ENCODE assay signal across 8 cellular contexts in the genomic region with DNA sequence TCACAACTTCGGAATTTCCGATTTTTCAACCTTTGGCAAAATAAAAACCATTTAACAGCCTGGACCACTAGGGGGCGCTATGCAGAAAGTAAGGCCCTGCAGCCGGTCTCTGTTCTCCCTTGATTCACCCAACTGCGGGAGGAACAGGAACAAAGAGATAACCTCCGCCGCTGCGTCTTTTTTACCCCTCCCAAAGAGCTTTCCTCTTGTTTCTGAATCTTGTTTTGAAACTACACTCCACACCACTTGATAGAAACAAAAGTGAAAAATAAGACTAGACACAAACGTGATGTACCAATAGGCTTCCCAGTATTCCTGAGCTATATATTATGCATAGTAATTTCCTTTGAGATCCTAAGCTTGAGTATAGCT.
DNase-seq lines count a peak whose midpoint lies in the region; ATAC-seq and TF ChIP-seq lines count a peak whose summit lies in the region.

No MANE protein-coding gene starts in this region.

- TF ChIP-seq CTCF in AG04450 (IDR thresholded peaks at IDR 0.05; ENCODE audit: low read depth, low read length), result peak; percentile 79
- peak; percentile 63 for TF ChIP-seq CTCF in GM20000 (IDR thresholded peaks at IDR 0.05; ENCODE audit: extremely low read depth, missing control alignments)
- peak; percentile 95 for TF ChIP-seq CTCF in WTC11 (IDR thresholded peaks at IDR 0.05)

- H3K9me3 ChIP-seq in AG04450 (ENCODE audit: control insufficient read depth, insufficient read depth, low read length), result no peaks in the 10 kb centered on the region

- DNase-seq in AG04450 (ENCODE audit: low read depth, low spot score) (peak; percentile 16), GM20000 (ENCODE audit: low spot score) (peak; percentile 41), NCI-H2227 treated with DMSO at 0.1 percent for 48 hours (lab: John Stamatoyannopoulos, UW) (peak; percentile 86), WTC11 (ENCODE audit: low spot score) (peak; percentile 80), caudate nucleus (lab: John Stamatoyannopoulos, UW) (peak in 41 of 61 donors; percentile 0 to 66 (median 21)), left colon (peak; percentile 59 to 84), cerebellar nuclear complex (lab: John Stamatoyannopoulos, UW) (no peak)
- peak; percentile 79 to 81 for DNase-seq in stimulated activated CD4-positive, alpha-beta T cell treated with anti-CD3 and anti-CD28 coated beads, Interleukin-2, amount 100 ng/mL, for 48 hours

- H3K27me3 ChIP-seq in AG04450 (ENCODE audit: control insufficient read depth, insufficient read depth, low read length), result peaks cover 4% of the 10 kb centered on the region

- intact Hi-C loops in left colon (cut with DNase I, micrococcal nuclease), result loop anchor here in 1 of 2 donors (10.0 kb wide), 2 partner anchors 306 to 406 kb away; a partner anchor contains a TSS

- H3K4me3 ChIP-seq in AG04450 (ENCODE audit: low read depth, low read length), result no peak overlapping the region

- no peak overlapping the region for H3K27ac ChIP-seq in AG04450 (ENCODE audit: low read depth, low read length)
- no peak overlapping the region for H3K27ac ChIP-seq in caudate nucleus (ENCODE audit: low read depth, low read length)

- POLR2A ChIA-PET in AG04450 (lab: Yijun Ruan, JAX), result no interaction called here
- POLR2A ChIA-PET in WTC11 (lab: Charles Lee), result interaction anchor here (1.0 kb wide), 1 partner anchor 405 kb away, joined by 3 read pairs; no protein-coding TSS in a partner anchor

- peaks cover 18% of the 10 kb centered on the region for H3K4me1 Mint-ChIP-seq in WTC11

- H3K27me3 Mint-ChIP-seq in WTC11 (ENCODE audit: low read depth), result no peaks in the 10 kb centered on the region; the same call in 1 of the 2 replicates

- ATAC-seq in WTC11 (peak; percentile 73), left colon (peak; percentile 71)

- CTCF ChIA-PET in AG04450 (lab: Charles Lee), result interaction anchor here (0.6 to 6.5 kb wide), 62 partner anchors 10 to 1081 kb away, joined by 3 to 160 read pairs (median 4); a partner anchor contains a TSS
- CTCF ChIA-PET in WTC11 (lab: Charles Lee), result interaction anchor here (0.6 to 4.6 kb wide), 49 partner anchors 9 to 426 kb away, joined by 3 to 76 read pairs (median 4); a partner anchor contains a TSS

- H3K36me3 Mint-ChIP-seq in WTC11, result no peaks in the 10 kb centered on the region

- no peak overlapping the region for H3K27ac Mint-ChIP-seq in WTC11

- no peaks in the 10 kb centered on the region for H3K9me3 Mint-ChIP-seq in WTC11

- H3K4me3 Mint-ChIP-seq in WTC11, result peak overlapping the region; percentile 40; the same call in 1 of the 2 replicates

TF ChIP-seq in WTC11, 78 proteins besides CTCF, POLR2A, EP300 and RAD21:
- TF ChIP-seq, protein P1, sequence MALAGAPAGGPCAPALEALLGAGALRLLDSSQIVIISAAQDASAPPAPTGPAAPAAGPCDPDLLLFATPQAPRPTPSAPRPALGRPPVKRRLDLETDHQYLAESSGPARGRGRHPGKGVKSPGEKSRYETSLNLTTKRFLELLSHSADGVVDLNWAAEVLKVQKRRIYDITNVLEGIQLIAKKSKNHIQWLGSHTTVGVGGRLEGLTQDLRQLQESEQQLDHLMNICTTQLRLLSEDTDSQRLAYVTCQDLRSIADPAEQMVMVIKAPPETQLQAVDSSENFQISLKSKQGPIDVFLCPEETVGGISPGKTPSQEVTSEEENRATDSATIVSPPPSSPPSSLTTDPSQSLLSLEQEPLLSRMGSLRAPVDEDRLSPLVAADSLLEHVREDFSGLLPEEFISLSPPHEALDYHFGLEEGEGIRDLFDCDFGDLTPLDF (CRISPR knock-in tag; IDR thresholded peaks at IDR 0.05), result no peak
- TF ChIP-seq FOXJ3 (CRISPR knock-in tag; IDR thresholded peaks at IDR 0.05; ENCODE audit: borderline replicate concordance), result no peak
- no peak for TF ChIP-seq SP1 (CRISPR knock-in tag; conservative IDR thresholded peaks at IDR 0.05)
- TF ChIP-seq, protein P2, sequence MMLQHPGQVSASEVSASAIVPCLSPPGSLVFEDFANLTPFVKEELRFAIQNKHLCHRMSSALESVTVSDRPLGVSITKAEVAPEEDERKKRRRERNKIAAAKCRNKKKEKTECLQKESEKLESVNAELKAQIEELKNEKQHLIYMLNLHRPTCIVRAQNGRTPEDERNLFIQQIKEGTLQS (CRISPR knock-in tag; conservative IDR thresholded peaks at IDR 0.05), result no peak
- TF ChIP-seq, protein P3, sequence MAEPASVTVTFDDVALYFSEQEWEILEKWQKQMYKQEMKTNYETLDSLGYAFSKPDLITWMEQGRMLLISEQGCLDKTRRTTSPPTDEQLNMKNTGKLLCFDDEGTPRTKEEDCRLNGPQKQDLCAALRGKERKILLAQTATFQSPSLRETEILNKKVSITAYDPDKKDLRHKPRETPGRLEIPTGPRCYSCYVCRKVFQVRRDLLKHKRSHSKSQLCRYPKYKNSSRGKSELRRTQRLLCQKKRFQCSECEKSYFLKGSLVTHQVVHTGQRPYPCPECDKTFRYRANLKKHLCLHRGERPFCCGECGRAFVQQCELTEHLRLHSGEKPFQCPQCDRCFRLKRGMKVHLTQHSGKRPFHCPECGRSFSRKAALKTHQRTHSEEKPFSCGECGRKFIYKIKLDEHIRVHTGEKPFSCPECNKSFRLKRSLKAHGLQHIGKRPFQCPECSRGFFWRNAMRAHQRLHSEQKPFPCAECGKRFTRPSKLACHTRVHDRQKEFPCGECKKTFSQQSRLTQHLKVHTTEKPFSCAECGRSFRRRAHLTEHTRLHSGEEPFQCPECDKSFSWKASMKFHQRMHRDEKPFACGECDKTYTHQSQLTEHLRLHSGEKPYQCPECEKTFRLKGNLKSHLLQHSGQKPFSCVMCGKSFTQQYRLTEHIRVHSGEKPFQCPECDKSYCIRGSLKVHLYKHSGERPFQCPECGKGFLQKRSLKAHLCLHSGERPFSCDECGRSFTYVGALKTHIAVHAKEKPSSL (CRISPR knock-in tag; conservative IDR thresholded peaks at IDR 0.05), result no peak
- no peak for TF ChIP-seq NR2C2 (CRISPR knock-in tag; IDR thresholded peaks at IDR 0.05)
- TF ChIP-seq ZNF396 (CRISPR knock-in tag; IDR thresholded peaks at IDR 0.05; ENCODE audit: borderline replicate concordance), result no peak
- TF ChIP-seq, protein P4, sequence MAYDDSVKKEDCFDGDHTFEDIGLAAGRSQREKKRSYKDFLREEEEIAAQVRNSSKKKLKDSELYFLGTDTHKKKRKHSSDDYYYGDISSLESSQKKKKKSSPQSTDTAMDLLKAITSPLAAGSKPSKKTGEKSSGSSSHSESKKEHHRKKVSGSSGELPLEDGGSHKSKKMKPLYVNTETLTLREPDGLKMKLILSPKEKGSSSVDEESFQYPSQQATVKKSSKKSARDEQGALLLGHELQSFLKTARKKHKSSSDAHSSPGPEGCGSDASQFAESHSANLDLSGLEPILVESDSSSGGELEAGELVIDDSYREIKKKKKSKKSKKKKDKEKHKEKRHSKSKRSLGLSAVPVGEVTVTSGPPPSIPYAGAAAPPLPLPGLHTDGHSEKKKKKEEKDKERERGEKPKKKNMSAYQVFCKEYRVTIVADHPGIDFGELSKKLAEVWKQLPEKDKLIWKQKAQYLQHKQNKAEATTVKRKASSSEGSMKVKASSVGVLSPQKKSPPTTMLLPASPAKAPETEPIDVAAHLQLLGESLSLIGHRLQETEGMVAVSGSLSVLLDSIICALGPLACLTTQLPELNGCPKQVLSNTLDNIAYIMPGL (CRISPR knock-in tag; IDR thresholded peaks at IDR 0.05), result no peak
TF ChIP-seq in WTC11: peak in this region for 0.

Comparison
In these comparisons a context has a peak if more than half of its experiments do, and no peak if none do; other contexts are left out.
1. DNase-seq: peak in AG04450 (single experiment), GM20000 (single experiment), NCI-H2227 treated with DMSO at 0.1 percent for 48 hours (single experiment), WTC11 (single experiment), caudate nucleus (41 of 61), left colon (2 of 2) and stimulated activated CD4-positive, alpha-beta T cell treated with anti-CD3 and anti-CD28 coated beads, Interleukin-2, amount 100 ng/mL, for 48 hours (2 of 2); none in cerebellar nuclear complex (0 of 2).
2. Peak in every context shown above with its lines, with median percentiles within 50 percentile points of each other: CTCF ChIP-seq.